In the genomic region with DNA sequence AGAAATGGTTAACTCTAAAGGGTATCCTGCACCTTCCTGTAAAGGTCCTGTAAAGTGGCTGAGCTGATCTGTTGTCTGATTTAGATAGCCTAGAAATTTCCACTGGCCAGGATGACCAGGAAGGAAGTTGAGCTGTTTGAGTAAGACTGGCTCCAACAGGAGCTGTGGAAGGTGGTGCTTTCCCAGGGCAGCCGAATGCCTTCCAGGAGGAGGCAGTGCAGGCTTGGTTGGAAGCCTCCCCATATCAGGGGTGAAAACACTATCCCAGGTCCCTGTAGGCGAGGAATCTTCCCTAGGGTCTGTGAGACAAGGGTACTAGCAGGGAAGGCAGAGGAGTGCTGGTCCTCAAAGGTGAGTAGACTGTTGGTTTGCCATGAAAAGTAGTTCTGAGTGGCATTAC, we compare ENCODE assay signal across 8 cellular contexts.
DNase-seq lines count a peak whose midpoint lies in the region; FAIRE-seq and TF ChIP-seq lines count a peak whose summit lies in the region.

No MANE protein-coding gene starts in this region.

- H3K9me2 ChIP-seq in SK-N-SH: no peaks in the 10 kb centered on the region

- H3K27ac ChIP-seq in SK-N-SH (ENCODE audit: low read depth in 2 of 2, low read length in 1 of 2) (no peak overlapping the region), left ventricle myocardium inferior (replicated peaks) (no peak overlapping the region), small intestine (ENCODE audit: low read depth in 1 of 2, low read length in 1 of 2) (no peak overlapping the region), ascending aorta (no peak overlapping the region)

- H3K9me3 ChIP-seq in SK-N-SH (no peaks in the 10 kb centered on the region), left ventricle myocardium inferior (replicated peaks) (no peaks in the 10 kb centered on the region), small intestine (ENCODE audit: control insufficient read depth, low read depth) (no peaks in the 10 kb centered on the region), ascending aorta (no peaks in the 10 kb centered on the region)

- CTCF ChIA-PET in SK-N-SH (lab: Yijun Ruan, JAX): interaction anchor here (0.7 to 1.8 kb wide), 4 partner anchors 97 to 292 kb away, joined by 3 to 5 read pairs (median 4); a partner anchor contains a TSS

- H2AFZ ChIP-seq in SK-N-SH (ENCODE audit: low read depth): no peak overlapping the region

- H3F3A ChIP-seq in SK-N-SH (replicated peaks; ENCODE audit: insufficient read depth): no peaks in the 10 kb centered on the region

- no peak overlapping the region for H3K9ac ChIP-seq in SK-N-SH

- intact Hi-C loops in left ventricle myocardium inferior (cut with micrococcal nuclease) (no loop called here), ascending aorta (cut with DNase I) (loop anchor here (10.0 kb wide), 1 partner anchor 121 kb away; no protein-coding TSS in a partner anchor)

- TF ChIP-seq CTCF in GM12875 (IDR thresholded peaks at IDR 0.05; ENCODE audit: borderline replicate concordance, insufficient read depth, low read depth, low read length) (peak; percentile 23; the same call in 1 of the 2 replicates), SK-N-SH (IDR thresholded peaks at IDR 0.05) (peak; percentile 42), left ventricle myocardium inferior (IDR thresholded peaks at IDR 0.05; ENCODE audit: borderline replicate concordance) (peak; percentile 67), ascending aorta (IDR thresholded peaks at IDR 0.05) (peak in 1 of 3 experiments; percentile 34)

- POLR2A ChIA-PET in SK-N-SH (lab: Yijun Ruan, JAX): no interaction called here

- WGBS in SK-N-SH (ENCODE audit: low lambda C conversion rate): 54% methylated on average over 2 of the region's 2 CpGs
- 47 to 65% (median 49%) methylated on average over 2 of the region's 2 CpGs for WGBS in small intestine, 3 donors

- no peak overlapping the region for H3K4me2 ChIP-seq in SK-N-SH

- no peaks in the 10 kb centered on the region for H3K27me3 ChIP-seq in SK-N-SH (ENCODE audit: insufficient read depth)
- H3K27me3 ChIP-seq in left ventricle myocardium inferior (ENCODE audit: low read depth): no peaks in the 10 kb centered on the region
- no peaks in the 10 kb centered on the region for H3K27me3 ChIP-seq in small intestine (ENCODE audit: control insufficient read depth in 2 of 2, insufficient read depth in 2 of 2, low read length in 2 of 2)
- no peaks in the 10 kb centered on the region for H3K27me3 ChIP-seq in ascending aorta

- FAIRE-seq in small intestine (lab: Jason Lieb, UNC): no peak

- no peaks in the 10 kb centered on the region for H3K79me2 ChIP-seq in SK-N-SH (ENCODE audit: insufficient read depth)

- DNase-seq in SK-N-SH (no peak), left ventricle myocardium inferior (peak; percentile 17), small intestine (peak; percentile 48), SHP77 treated with DMSO at 0.1 percent for 48 hours (lab: John Stamatoyannopoulos, UW) (no peak), ascending aorta (ENCODE audit: low spot score in 2 of 2) (no peak)
- no peak for DNase-seq in activated effector memory CD4-positive, alpha-beta T cell treated with Interleukin-2 at 50 U/mL for 16 hours
- DNase-seq in stimulated activated CD4-positive, alpha-beta T cell treated with anti-CD3 and anti-CD28 coated beads, Interleukin-15, amount 100 ng/mL, for 24 hours: no peak

- TF ChIP-seq EP300 in SK-N-SH (IDR thresholded peaks at IDR 0.05; ENCODE audit: borderline replicate concordance in 1 of 2, low read depth in 1 of 2, low read length in 1 of 2): no peak

- peak; percentile 39; the same call in 1 of the 2 replicates for TF ChIP-seq RAD21 in SK-N-SH (IDR thresholded peaks at IDR 0.05; ENCODE audit: low read length)

- H3K36me3 ChIP-seq in SK-N-SH (replicated peaks in 1 of 2; ENCODE audit: control insufficient read depth in 1 of 2, insufficient read depth in 2 of 2, low read length in 1 of 2) (no peaks in the 10 kb centered on the region), left ventricle myocardium inferior (no peaks in the 10 kb centered on the region), small intestine (ENCODE audit: control insufficient read depth in 2 of 2, insufficient read depth in 2 of 2, low read length in 2 of 2) (no peaks in the 10 kb centered on the region), ascending aorta (no peaks in the 10 kb centered on the region)

- H4K20me1 ChIP-seq in SK-N-SH (ENCODE audit: insufficient read depth): no peaks in the 10 kb centered on the region

- H3K4me1 ChIP-seq in SK-N-SH (ENCODE audit: control insufficient read depth in 1 of 2, insufficient read depth in 2 of 2, low read depth in 1 of 2, low read length in 1 of 2) (no peaks in the 10 kb centered on the region), left ventricle myocardium inferior (peaks cover 9% of the 10 kb centered on the region), small intestine (ENCODE audit: control insufficient read depth in 2 of 2, insufficient read depth in 1 of 2, low read depth in 1 of 2, low read length in 1 of 2) (peaks cover 1 to 5% of the 10 kb centered on the region in 2 donors), ascending aorta (no peaks in the 10 kb centered on the region)

- H3K4me3 ChIP-seq in GM12875 (ENCODE audit: low read depth, low read length) (no peak overlapping the region), SK-N-SH (ENCODE audit: low read depth in 2 of 2, low read length in 1 of 2) (no peak overlapping the region), left ventricle myocardium inferior (no peak overlapping the region), small intestine (ENCODE audit: low read depth in 1 of 2, low read length in 2 of 2) (no peak overlapping the region), ascending aorta (no peak overlapping the region)

TF ChIP-seq in SK-N-SH, 30 proteins besides CTCF, POLR2A, EP300 and RAD21:
- TF ChIP-seq GABPA (IDR thresholded peaks at IDR 0.05; ENCODE audit: low read depth): no peak
- TF ChIP-seq EZH2phosphoT487 (IDR thresholded peaks at IDR 0.05; ENCODE audit: borderline replicate concordance, low read depth): no peak
- TF ChIP-seq SMC3 (IDR thresholded peaks at IDR 0.05; ENCODE audit: low read depth, low read length): peak; percentile 21; the same call in 1 of the 2 replicates

Comparison
In these comparisons a context has a peak if more than half of its experiments do, and no peak if none do; other contexts are left out.
1. DNase-seq: peak in left ventricle myocardium inferior (single experiment) and small intestine (single experiment); none in SK-N-SH (single experiment), SHP77 treated with DMSO at 0.1 percent for 48 hours (single experiment), activated effector memory CD4-positive, alpha-beta T cell treated with Interleukin-2 at 50 U/mL for 16 hours (single experiment), ascending aorta (0 of 2) and stimulated activated CD4-positive, alpha-beta T cell treated with anti-CD3 and anti-CD28 coated beads, Interleukin-15, amount 100 ng/mL, for 24 hours (single experiment).